Comparison of ENCODE assay signal across 1 cellular context in genomic region chr13:99829593-99830239, GRCh38.
A peak's percentile ranks its signal among the peaks of the same experiment; 100 is the strongest.
TF ChIP-seq lines count a peak whose summit lies in the region.

No MANE protein-coding gene starts in this region.

TF ChIP-seq in HepG2, 621 proteins besides CTCF, POLR2A, EP300 and RAD21 (continued from another document and continues in another):
- TF ChIP-seq HOXA7 (CRISPR knock-in tag; IDR thresholded peaks at IDR 0.05) (no peak), ZNF264 (CRISPR knock-in tag; IDR thresholded peaks at IDR 0.05) (no peak), HNRNPLL (IDR thresholded peaks at IDR 0.05; ENCODE audit: low read depth, low read length, poor library complexity, severe bottlenecking) (no peak), ZNF501 (CRISPR knock-in tag; IDR thresholded peaks at IDR 0.05) (0 out of 2 replicates have a peak, but pooled peaks have one; percentile 25), ZSCAN20 (CRISPR knock-in tag; IDR thresholded peaks at IDR 0.05; ENCODE audit: borderline replicate concordance) (no peak), CAMTA2 (CRISPR knock-in tag; IDR thresholded peaks at IDR 0.05; ENCODE audit: borderline replicate concordance) (no peak), CENPBD1 (CRISPR knock-in tag; IDR thresholded peaks at IDR 0.05; ENCODE audit: borderline replicate concordance, low read depth) (no peak), PAF1 (CRISPR knock-in tag; IDR thresholded peaks at IDR 0.05) (no peak), RFXANK (CRISPR knock-in tag; IDR thresholded peaks at IDR 0.05) (no peak), FOXK2 (IDR thresholded peaks at IDR 0.05) (no peak), ATF3 (CRISPR knock-in tag; IDR thresholded peaks at IDR 0.05) (no peak), ZNF737 (CRISPR knock-in tag; IDR thresholded peaks at IDR 0.05; ENCODE audit: borderline replicate concordance) (no peak), BCL6 (CRISPR knock-in tag; IDR thresholded peaks at IDR 0.05) (peak; percentile 60), RNF2 (conservative IDR thresholded peaks at IDR 0.05; ENCODE audit: low read depth) (no peak), ZMYM4 (CRISPR knock-in tag; IDR thresholded peaks at IDR 0.05) (0 out of 2 replicates have a peak, but pooled peaks have one; percentile 28), JUNB (CRISPR knock-in tag; IDR thresholded peaks at IDR 0.05; ENCODE audit: borderline replicate concordance) (no peak), ATF1 (CRISPR knock-in tag; IDR thresholded peaks at IDR 0.05) (no peak), RXRB (CRISPR knock-in tag; IDR thresholded peaks at IDR 0.05; ENCODE audit: borderline replicate concordance) (no peak), ZSCAN22 (CRISPR knock-in tag; IDR thresholded peaks at IDR 0.05) (no peak), MZF1 (CRISPR knock-in tag; IDR thresholded peaks at IDR 0.05; ENCODE audit: borderline replicate concordance) (no peak), SNRNP70 (IDR thresholded peaks at IDR 0.05; ENCODE audit: low read depth, low read length) (no peak), SOX6 (IDR thresholded peaks at IDR 0.05) (no peak), SOX6 (CRISPR knock-in tag; IDR thresholded peaks at IDR 0.05) (peak; percentile 43; the same call in 1 of the 2 replicates), ZFAT (CRISPR knock-in tag; conservative IDR thresholded peaks at IDR 0.05) (no peak), HNF4A (CRISPR knock-in tag; IDR thresholded peaks at IDR 0.05) (peak; percentile 5; the same call in 1 of the 2 replicates), ZSCAN29 (CRISPR knock-in tag; conservative IDR thresholded peaks at IDR 0.05) (no peak), NCOA1 (CRISPR knock-in tag; IDR thresholded peaks at IDR 0.05) (no peak), ZNF451 (CRISPR knock-in tag; IDR thresholded peaks at IDR 0.05) (no peak), ZMYM3 (CRISPR knock-in tag; IDR thresholded peaks at IDR 0.05) (peak; percentile 34; the same call in 1 of the 2 replicates), ZNF629 (CRISPR knock-in tag; conservative IDR thresholded peaks at IDR 0.05) (no peak), ZNF230 (CRISPR knock-in tag; IDR thresholded peaks at IDR 0.05) (no peak), HOXA5 (CRISPR knock-in tag; IDR thresholded peaks at IDR 0.05) (no peak), ZNF878 (CRISPR knock-in tag; IDR thresholded peaks at IDR 0.05) (no peak), FOXA3 (CRISPR knock-in tag; IDR thresholded peaks at IDR 0.05) (no peak), ZNF207 (IDR thresholded peaks at IDR 0.05; ENCODE audit: borderline replicate concordance) (no peak)
- TF ChIP-seq, protein P1, sequence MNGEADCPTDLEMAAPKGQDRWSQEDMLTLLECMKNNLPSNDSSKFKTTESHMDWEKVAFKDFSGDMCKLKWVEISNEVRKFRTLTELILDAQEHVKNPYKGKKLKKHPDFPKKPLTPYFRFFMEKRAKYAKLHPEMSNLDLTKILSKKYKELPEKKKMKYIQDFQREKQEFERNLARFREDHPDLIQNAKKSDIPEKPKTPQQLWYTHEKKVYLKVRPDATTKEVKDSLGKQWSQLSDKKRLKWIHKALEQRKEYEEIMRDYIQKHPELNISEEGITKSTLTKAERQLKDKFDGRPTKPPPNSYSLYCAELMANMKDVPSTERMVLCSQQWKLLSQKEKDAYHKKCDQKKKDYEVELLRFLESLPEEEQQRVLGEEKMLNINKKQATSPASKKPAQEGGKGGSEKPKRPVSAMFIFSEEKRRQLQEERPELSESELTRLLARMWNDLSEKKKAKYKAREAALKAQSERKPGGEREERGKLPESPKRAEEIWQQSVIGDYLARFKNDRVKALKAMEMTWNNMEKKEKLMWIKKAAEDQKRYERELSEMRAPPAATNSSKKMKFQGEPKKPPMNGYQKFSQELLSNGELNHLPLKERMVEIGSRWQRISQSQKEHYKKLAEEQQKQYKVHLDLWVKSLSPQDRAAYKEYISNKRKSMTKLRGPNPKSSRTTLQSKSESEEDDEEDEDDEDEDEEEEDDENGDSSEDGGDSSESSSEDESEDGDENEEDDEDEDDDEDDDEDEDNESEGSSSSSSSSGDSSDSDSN (CRISPR knock-in tag; IDR thresholded peaks at IDR 0.05): no peak
- TF ChIP-seq, protein P2, sequence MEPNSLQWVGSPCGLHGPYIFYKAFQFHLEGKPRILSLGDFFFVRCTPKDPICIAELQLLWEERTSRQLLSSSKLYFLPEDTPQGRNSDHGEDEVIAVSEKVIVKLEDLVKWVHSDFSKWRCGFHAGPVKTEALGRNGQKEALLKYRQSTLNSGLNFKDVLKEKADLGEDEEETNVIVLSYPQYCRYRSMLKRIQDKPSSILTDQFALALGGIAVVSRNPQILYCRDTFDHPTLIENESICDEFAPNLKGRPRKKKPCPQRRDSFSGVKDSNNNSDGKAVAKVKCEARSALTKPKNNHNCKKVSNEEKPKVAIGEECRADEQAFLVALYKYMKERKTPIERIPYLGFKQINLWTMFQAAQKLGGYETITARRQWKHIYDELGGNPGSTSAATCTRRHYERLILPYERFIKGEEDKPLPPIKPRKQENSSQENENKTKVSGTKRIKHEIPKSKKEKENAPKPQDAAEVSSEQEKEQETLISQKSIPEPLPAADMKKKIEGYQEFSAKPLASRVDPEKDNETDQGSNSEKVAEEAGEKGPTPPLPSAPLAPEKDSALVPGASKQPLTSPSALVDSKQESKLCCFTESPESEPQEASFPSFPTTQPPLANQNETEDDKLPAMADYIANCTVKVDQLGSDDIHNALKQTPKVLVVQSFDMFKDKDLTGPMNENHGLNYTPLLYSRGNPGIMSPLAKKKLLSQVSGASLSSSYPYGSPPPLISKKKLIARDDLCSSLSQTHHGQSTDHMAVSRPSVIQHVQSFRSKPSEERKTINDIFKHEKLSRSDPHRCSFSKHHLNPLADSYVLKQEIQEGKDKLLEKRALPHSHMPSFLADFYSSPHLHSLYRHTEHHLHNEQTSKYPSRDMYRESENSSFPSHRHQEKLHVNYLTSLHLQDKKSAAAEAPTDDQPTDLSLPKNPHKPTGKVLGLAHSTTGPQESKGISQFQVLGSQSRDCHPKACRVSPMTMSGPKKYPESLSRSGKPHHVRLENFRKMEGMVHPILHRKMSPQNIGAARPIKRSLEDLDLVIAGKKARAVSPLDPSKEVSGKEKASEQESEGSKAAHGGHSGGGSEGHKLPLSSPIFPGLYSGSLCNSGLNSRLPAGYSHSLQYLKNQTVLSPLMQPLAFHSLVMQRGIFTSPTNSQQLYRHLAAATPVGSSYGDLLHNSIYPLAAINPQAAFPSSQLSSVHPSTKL (CRISPR knock-in tag; IDR thresholded peaks at IDR 0.05): no peak
- TF ChIP-seq, protein P3, sequence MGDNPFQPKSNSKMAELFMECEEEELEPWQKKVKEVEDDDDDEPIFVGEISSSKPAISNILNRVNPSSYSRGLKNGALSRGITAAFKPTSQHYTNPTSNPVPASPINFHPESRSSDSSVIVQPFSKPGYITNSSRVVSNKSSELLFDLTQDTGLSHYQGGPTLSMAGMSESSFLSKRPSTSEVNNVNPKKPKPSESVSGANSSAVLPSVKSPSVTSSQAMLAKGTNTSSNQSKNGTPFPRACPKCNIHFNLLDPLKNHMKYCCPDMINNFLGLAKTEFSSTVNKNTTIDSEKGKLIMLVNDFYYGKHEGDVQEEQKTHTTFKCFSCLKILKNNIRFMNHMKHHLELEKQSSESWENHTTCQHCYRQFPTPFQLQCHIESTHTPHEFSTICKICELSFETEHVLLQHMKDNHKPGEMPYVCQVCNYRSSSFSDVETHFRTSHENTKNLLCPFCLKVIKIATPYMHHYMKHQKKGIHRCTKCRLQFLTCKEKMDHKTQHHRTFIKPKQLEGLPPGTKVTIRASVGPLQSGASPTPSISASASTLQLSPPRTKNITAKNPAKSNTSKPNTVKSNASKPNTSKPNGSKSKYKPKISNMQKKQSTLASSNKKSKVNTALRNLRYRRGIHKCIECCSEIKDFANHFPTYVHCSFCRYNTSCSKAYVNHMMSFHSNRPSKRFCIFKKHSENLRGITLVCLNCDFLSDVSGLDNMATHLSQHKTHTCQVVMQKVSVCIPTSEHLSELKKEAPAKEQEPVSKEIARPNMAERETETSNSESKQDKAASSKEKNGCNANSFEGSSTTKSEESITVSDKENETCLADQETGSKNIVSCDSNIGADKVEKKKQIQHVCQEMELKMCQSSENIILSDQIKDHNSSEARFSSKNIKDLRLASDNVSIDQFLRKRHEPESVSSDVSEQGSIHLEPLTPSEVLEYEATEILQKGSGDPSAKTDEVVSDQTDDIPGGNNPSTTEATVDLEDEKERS (CRISPR knock-in tag; IDR thresholded peaks at IDR 0.05): no peak
- TF ChIP-seq, protein P4, sequence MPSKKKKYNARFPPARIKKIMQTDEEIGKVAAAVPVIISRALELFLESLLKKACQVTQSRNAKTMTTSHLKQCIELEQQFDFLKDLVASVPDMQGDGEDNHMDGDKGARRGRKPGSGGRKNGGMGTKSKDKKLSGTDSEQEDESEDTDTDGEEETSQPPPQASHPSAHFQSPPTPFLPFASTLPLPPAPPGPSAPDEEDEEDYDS (CRISPR knock-in tag; IDR thresholded peaks at IDR 0.05): 0 out of 2 replicates have a peak, but pooled peaks have one; percentile 12
- TF ChIP-seq, protein P5, sequence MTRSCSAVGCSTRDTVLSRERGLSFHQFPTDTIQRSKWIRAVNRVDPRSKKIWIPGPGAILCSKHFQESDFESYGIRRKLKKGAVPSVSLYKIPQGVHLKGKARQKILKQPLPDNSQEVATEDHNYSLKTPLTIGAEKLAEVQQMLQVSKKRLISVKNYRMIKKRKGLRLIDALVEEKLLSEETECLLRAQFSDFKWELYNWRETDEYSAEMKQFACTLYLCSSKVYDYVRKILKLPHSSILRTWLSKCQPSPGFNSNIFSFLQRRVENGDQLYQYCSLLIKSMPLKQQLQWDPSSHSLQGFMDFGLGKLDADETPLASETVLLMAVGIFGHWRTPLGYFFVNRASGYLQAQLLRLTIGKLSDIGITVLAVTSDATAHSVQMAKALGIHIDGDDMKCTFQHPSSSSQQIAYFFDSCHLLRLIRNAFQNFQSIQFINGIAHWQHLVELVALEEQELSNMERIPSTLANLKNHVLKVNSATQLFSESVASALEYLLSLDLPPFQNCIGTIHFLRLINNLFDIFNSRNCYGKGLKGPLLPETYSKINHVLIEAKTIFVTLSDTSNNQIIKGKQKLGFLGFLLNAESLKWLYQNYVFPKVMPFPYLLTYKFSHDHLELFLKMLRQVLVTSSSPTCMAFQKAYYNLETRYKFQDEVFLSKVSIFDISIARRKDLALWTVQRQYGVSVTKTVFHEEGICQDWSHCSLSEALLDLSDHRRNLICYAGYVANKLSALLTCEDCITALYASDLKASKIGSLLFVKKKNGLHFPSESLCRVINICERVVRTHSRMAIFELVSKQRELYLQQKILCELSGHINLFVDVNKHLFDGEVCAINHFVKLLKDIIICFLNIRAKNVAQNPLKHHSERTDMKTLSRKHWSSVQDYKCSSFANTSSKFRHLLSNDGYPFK (CRISPR knock-in tag; IDR thresholded peaks at IDR 0.05; ENCODE audit: borderline replicate concordance): no peak
- TF ChIP-seq, protein P6, sequence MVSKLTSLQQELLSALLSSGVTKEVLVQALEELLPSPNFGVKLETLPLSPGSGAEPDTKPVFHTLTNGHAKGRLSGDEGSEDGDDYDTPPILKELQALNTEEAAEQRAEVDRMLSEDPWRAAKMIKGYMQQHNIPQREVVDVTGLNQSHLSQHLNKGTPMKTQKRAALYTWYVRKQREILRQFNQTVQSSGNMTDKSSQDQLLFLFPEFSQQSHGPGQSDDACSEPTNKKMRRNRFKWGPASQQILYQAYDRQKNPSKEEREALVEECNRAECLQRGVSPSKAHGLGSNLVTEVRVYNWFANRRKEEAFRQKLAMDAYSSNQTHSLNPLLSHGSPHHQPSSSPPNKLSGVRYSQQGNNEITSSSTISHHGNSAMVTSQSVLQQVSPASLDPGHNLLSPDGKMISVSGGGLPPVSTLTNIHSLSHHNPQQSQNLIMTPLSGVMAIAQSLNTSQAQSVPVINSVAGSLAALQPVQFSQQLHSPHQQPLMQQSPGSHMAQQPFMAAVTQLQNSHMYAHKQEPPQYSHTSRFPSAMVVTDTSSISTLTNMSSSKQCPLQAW (CRISPR knock-in tag; IDR thresholded peaks at IDR 0.05): peak; percentile 96; the same call in 1 of the 2 replicates
- TF ChIP-seq, protein P7, sequence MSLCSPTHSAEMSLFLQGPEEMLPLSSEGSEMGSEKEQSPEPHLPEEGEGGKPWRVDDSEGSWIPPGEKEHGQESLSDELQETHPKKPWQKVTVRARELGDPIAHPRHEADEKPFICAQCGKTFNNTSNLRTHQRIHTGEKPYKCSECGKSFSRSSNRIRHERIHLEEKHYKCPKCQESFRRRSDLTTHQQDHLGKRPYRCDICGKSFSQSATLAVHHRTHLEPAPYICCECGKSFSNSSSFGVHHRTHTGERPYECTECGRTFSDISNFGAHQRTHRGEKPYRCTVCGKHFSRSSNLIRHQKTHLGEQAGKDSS (CRISPR knock-in tag; IDR thresholded peaks at IDR 0.05; ENCODE audit: borderline replicate concordance, low read depth): no peak
